ENCODE assay signal across 22 cellular contexts in genomic region chr10:87978166-87978565, GRCh38.
"Had no signal": no experiment of that assay in that cellular context is flagged by ENCODE, and none has a peak within 500 bp of the region (broad histone marks: within the 10 kb centered on the region; RNA-seq: fewer than 3 reads in every experiment).

No MANE protein-coding gene starts in this region.

- H3K9me3 ChIP-seq: SJSA1, SK-N-SH had no signal

- H3K27ac ChIP-seq: SJSA1 had no signal

- ATAC-seq: T-cell had no signal

- H3K36me3 ChIP-seq: SJSA1 had no signal

- H3K27me3 ChIP-seq: SJSA1 had no signal

- DNase-seq: Kasumi-1, KG1, MM.1S, NCI-H1092 treated with DMSO at 0.1 percent for 48 hours, NCI-H1436, NCI-H187, NCI-H2029, NCI-H2081 treated with DMSO at 0.1 percent for 48 hours, NCI-H2171, NCI-H226, NCI-H446, NCI-H510A, NCI-H524 treated with DMSO at 0.1 percent for 48 hours, NCI-H69, NCI-H774, Right ventricle myocardium superior, RPMI8226, SIG-M5, SK-N-SH, SW 1271, T-cell had no signal

- H3K4me3 ChIP-seq: SJSA1 had no signal
